8 cellular contexts compared by ENCODE assay signal in the genomic region with DNA sequence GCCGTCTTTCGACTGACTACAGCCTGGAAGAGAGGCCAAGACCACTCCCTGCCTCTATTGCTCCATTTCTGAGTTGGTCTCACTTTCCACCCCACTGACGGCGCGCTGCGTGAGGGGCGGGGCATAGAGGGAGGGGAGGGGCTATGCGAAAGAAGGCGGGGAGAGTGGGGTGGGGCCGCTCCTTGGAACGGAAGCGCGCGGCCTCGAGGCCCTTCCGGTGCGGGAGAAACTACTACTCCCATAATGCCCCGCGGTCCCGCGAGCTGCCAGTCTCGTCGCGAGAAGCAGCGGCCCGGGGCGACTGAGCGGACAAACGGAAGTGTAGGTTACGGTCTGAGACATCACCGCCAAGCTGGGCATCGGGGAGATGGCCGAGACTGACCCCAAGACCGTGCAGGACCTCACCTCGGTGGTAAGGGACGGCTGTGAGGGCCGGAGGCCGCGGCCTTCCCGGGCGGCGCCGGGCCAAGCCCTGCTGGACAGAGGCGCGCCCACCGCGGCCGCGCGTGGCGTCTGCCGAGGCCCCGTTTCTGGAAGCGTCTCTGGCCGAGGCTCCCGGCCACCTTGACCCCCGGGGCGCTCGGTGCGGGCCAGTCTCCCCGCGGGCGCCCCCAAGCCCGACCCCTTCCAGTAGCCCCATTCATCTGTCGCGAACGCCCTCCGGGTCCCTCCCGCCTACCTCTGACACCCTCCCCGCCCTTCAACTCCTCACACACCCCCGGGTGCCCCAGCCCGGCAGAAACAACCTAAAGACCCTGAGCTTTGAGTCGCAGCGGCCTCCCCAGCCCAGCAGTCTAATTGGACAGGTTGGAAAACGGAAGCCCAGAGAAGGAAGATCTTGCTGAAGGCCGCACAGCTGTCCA. TPM values are rescaled to one million over a fixed set of nuclear protein-coding genes. Genes with fewer than 3 reads are reported as not detected.
DNase-seq lines count a peak whose midpoint lies in the region; ATAC-seq and TF ChIP-seq lines count a peak whose summit lies in the region.

Gene HSBP1 (plus strand): TSS at position 269 of the 863 bp plus-strand sequence. CDS start 99 bp downstream, at position 368.

- H3K4me3 ChIP-seq in GM12875 (ENCODE audit: low read depth, low read length) (peak within 1 kb of the TSS; percentile 87), cardiac muscle cell (peak within 1 kb of the TSS; percentile 48), parathyroid adenoma (ENCODE audit: low read depth, low read length) (peak within 1 kb of the TSS; percentile 89), tibial nerve (peak within 1 kb of the TSS; percentile 80 to 96 (median 84))

- H3K79me2 ChIP-seq in parathyroid adenoma, result peaks cover 15% of the 10 kb centered on the region

- H3K27ac ChIP-seq in cardiac muscle cell (peak within 1 kb of the TSS; percentile 80), parathyroid adenoma (peak within 1 kb of the TSS; percentile 45), tibial nerve (peak within 1 kb of the TSS; percentile 51 to 89 (median 80))

- peak within 1 kb of the TSS; percentile 98 for H3K4me2 ChIP-seq in parathyroid adenoma (ENCODE audit: low read length)

- H3K9ac ChIP-seq in parathyroid adenoma, result peak within 1 kb of the TSS; percentile 71

- peak; percentile 69 for DNase-seq in NCI-H1105 treated with DMSO at 0.1 percent for 48 hours (lab: John Stamatoyannopoulos, UW)
- DNase-seq in SW480 (ENCODE audit: low spot score), result peak; percentile 88
- peak; percentile 87 for DNase-seq in activated naive CD8-positive, alpha-beta T cell treated with anti-CD3 and anti-CD28 coated beads, Interleukin-2, amount 50 U/mL, for 16 hours (ENCODE audit: low read depth, low spot score)
- DNase-seq in cardiac muscle cell (ENCODE audit: low read depth in 1 of 2, low spot score in 1 of 2), result peak; percentile 91 to 94
- peak; percentile 87 to 90 for DNase-seq in tibial nerve (ENCODE audit: low spot score in 2 of 2)

- WGBS in tibial nerve, 2 donors, result 1 to 3% methylated on average over 42 to 48 of the region's 76 CpGs

- peak; percentile 93 for ATAC-seq in HG02678 (IDR thresholded peaks at IDR 0.05; ENCODE audit: unreplicated experiment)

- no peaks in the 10 kb centered on the region for H3K9me3 ChIP-seq in cardiac muscle cell (ENCODE audit: low read depth)
- no peaks in the 10 kb centered on the region for H3K9me3 ChIP-seq in parathyroid adenoma (ENCODE audit: control insufficient read depth, low read length)
- no peaks in the 10 kb centered on the region for H3K9me3 ChIP-seq in tibial nerve

- TF ChIP-seq EP300 in tibial nerve (IDR thresholded peaks at IDR 0.05), result peak; percentile 29 to 86

- TF ChIP-seq POLR2A in tibial nerve (IDR thresholded peaks at IDR 0.05), result peak; percentile 43 to 49

- H2AFZ ChIP-seq in parathyroid adenoma, result peak within 1 kb of the TSS; percentile 96

- H3K27me3 ChIP-seq in cardiac muscle cell (no peaks in the 10 kb centered on the region), parathyroid adenoma (ENCODE audit: control insufficient read depth, insufficient read depth, low read length) (no peaks in the 10 kb centered on the region), tibial nerve (no peaks in the 10 kb centered on the region)

- TF ChIP-seq CTCF in GM12875 (IDR thresholded peaks at IDR 0.05; ENCODE audit: borderline replicate concordance, insufficient read depth, low read depth, low read length) (no peak), cardiac muscle cell (IDR thresholded peaks at IDR 0.05; ENCODE audit: low read depth, low read length) (no peak), parathyroid adenoma (IDR thresholded peaks at IDR 0.05) (no peak), tibial nerve (IDR thresholded peaks at IDR 0.05) (peak in 2 of 5 experiments; percentile 10 to 35)

- H3K4me1 ChIP-seq in cardiac muscle cell (ENCODE audit: low read depth), result peaks cover 5% of the 10 kb centered on the region
- peaks cover 4% of the 10 kb centered on the region for H3K4me1 ChIP-seq in parathyroid adenoma
- H3K4me1 ChIP-seq in tibial nerve, result peaks cover 0 to 32% (median 9%) of the 10 kb centered on the region in 4 donors

- H3K36me3 ChIP-seq in cardiac muscle cell (peaks cover 12% of the 10 kb centered on the region), parathyroid adenoma (ENCODE audit: control insufficient read depth, insufficient read depth, low read length) (no peaks in the 10 kb centered on the region), tibial nerve (peaks cover 0 to 16% (median 0%) of the 10 kb centered on the region in 3 donors)

RNA-seq across cellular contexts. Expression of gene HSBP1, which starts in this region (rescaled TPM):
- total RNA-seq in cardiac muscle cell (16.7 and 47.5 TPM in 2 replicates), tibial nerve (10 to 100 TPM in 1 of 4 donors, 1 to 10 TPM in 3; 7.3 to 12.6 (median 8.5) TPM)
- polyA plus RNA-seq in cardiac muscle cell, result 481 and 529 TPM in 2 replicates

Comparison
In these comparisons a context has a peak if more than half of its experiments do, and no peak if none do; other contexts are left out.
1. Peak in every context shown above with its lines: DNase-seq, ATAC-seq, H3K4me3 ChIP-seq and H3K27ac ChIP-seq.